In genomic region chr2:102103284-102103683, GRCh38 we compare ENCODE assay signal across 27 cellular contexts. TPM values are rescaled to one million over a fixed set of nuclear protein-coding genes. Genes with fewer than 3 reads are reported as not detected.
DNase-seq lines count a peak whose midpoint lies in the region; ATAC-seq and TF ChIP-seq lines count a peak whose summit lies in the region.
"Had no signal": no experiment of that assay in that cellular context is flagged by ENCODE, and none has a peak within 500 bp of the region (broad histone marks: within the 10 kb centered on the region; RNA-seq: fewer than 3 reads in every experiment).

No MANE protein-coding gene starts in this region.

- no peak for ATAC-seq in activated naive CD8-positive, alpha-beta T cell treated with anti-CD3 and anti-CD28 coated beads, Interleukin-2, amount 50 U/mL, for 24 hours
- ATAC-seq in body of pancreas (no peak), HG03039 (IDR thresholded peaks at IDR 0.05; ENCODE audit: unreplicated experiment) (no peak)
- ATAC-seq: activated CD4-positive, alpha-beta T cell treated with anti-CD3 and anti-CD28 coated beads for 36 hours; gastroesophageal sphincter; natural killer cell treated with Interleukin-12 subunit alpha and Interleukin-12 subunit beta and Interleukin-15 and Interleukin-18, amount 100 ng/mL, for 72 hours had no signal

- H3K27me3 ChIP-seq in body of pancreas: no peaks in the 10 kb centered on the region
- H3K27me3 ChIP-seq: esophagus squamous epithelium, gastroesophageal sphincter, sigmoid colon, SJCRH30, tibial nerve had no signal

- TF ChIP-seq CTCF in body of pancreas (IDR thresholded peaks at IDR 0.05) (no peak), nephron progenitor cell (IDR thresholded peaks at IDR 0.05) (no peak)

- H3K4me3 Mint-ChIP-seq in activated naive CD8-positive, alpha-beta T cell: peak overlapping the region; percentile 0
- H3K4me3 Mint-ChIP-seq in activated naive CD8-positive, alpha-beta T cell treated with anti-CD3 and anti-CD28 coated beads, Interleukin-2, amount 50 U/mL, for 24 hours: no peak overlapping the region
- H3K4me3 Mint-ChIP-seq in nephron progenitor cell: no peak overlapping the region
- H3K4me3 Mint-ChIP-seq: activated naive CD8-positive, alpha-beta T cell treated with anti-CD3 and anti-CD28 coated beads, Interleukin-2, amount 10 ng/mL, durations not matched to agents 7 days and 5 days; B cell had no signal

- WGBS in body of pancreas, 2 donors: 87 to 90% methylated on average over 8 of the region's 8 CpGs

- H3K27ac ChIP-seq in body of pancreas: peak overlapping the region in 3 of 4 donors; percentile 81 to 91 (median 84)
- H3K27ac ChIP-seq: HL-60, SJCRH30 had no signal

- H3K4me1 Mint-ChIP-seq in activated naive CD8-positive, alpha-beta T cell (ENCODE audit: low read depth): peaks cover 20% of the 10 kb centered on the region
- peaks cover 34% of the 10 kb centered on the region for H3K4me1 Mint-ChIP-seq in activated naive CD8-positive, alpha-beta T cell treated with anti-CD3 and anti-CD28 coated beads, Interleukin-2, amount 50 U/mL, for 24 hours
- peaks cover 41% of the 10 kb centered on the region for H3K4me1 Mint-ChIP-seq in nephron progenitor cell

- intact Hi-C loops in body of pancreas (cut with DNase I): no loop called here

- peak overlapping the region; percentile 18 for H3K27ac Mint-ChIP-seq in activated naive CD8-positive, alpha-beta T cell
- no peak overlapping the region for H3K27ac Mint-ChIP-seq in activated naive CD8-positive, alpha-beta T cell treated with anti-CD3 and anti-CD28 coated beads, Interleukin-2, amount 50 U/mL, for 24 hours
- H3K27ac Mint-ChIP-seq in nephron progenitor cell: peak overlapping the region; percentile 10
- H3K27ac Mint-ChIP-seq: activated naive CD8-positive, alpha-beta T cell treated with anti-CD3 and anti-CD28 coated beads, Interleukin-2, amount 10 ng/mL, durations not matched to agents 7 days and 5 days; B cell had no signal

- no peak for DNase-seq in activated naive CD8-positive, alpha-beta T cell treated with anti-CD3 and anti-CD28 coated beads, Interleukin-2, amount 50 U/mL, for 24 hours
- DNase-seq in body of pancreas: no peak
- DNase-seq in nephron progenitor cell: no peak
- DNase-seq in NCI-H1105 (lab: John Stamatoyannopoulos, UW): no peak
- no peak for DNase-seq in COLO668 (lab: John Stamatoyannopoulos, UW; ENCODE audit: unreplicated experiment)
- DNase-seq in NCI-H1417 treated with DMSO at 0.1 percent for 48 hours (lab: John Stamatoyannopoulos, UW): no peak
- DNase-seq: activated CD4-positive, alpha-beta T cell treated with anti-CD3 and anti-CD28 coated beads for 36 hours; activated naive CD8-positive, alpha-beta T cell treated with anti-CD3 and anti-CD28 coated beads, Interleukin-2, amount 10 ng/mL, durations not matched to agents 7 days and 5 days; effector memory CD4-positive, alpha-beta T cell; esophagus squamous epithelium; H7; islet precursor cell; left ventricle myocardium superior; NCI-H187 treated with DMSO at 0.1 percent for 48 hours; NCI-H69; sigmoid colon; SJCRH30; stimulated activated CD4-positive, alpha-beta T cell treated with anti-CD3 and anti-CD28 coated beads, Interleukin-15, amount 100 ng/mL, for 24 hours had no signal

- peaks cover 3% of the 10 kb centered on the region for H3K36me3 Mint-ChIP-seq in activated naive CD8-positive, alpha-beta T cell
- peaks cover 2% of the 10 kb centered on the region for H3K36me3 Mint-ChIP-seq in activated naive CD8-positive, alpha-beta T cell treated with anti-CD3 and anti-CD28 coated beads, Interleukin-2, amount 50 U/mL, for 24 hours (ENCODE audit: low read depth)
- H3K36me3 Mint-ChIP-seq in nephron progenitor cell (ENCODE audit: low read depth): peaks cover 7% of the 10 kb centered on the region
- H3K36me3 Mint-ChIP-seq: activated naive CD8-positive, alpha-beta T cell treated with anti-CD3 and anti-CD28 coated beads, Interleukin-2, amount 10 ng/mL, durations not matched to agents 7 days and 5 days; brain had no signal

- H3K9me3 ChIP-seq in body of pancreas: no peaks in the 10 kb centered on the region
- H3K9me3 ChIP-seq: esophagus squamous epithelium, gastroesophageal sphincter, sigmoid colon, SJCRH30, tibial nerve had no signal

- no peaks in the 10 kb centered on the region for H3K36me3 ChIP-seq in body of pancreas (replicated peaks in 1 of 2; ENCODE audit: insufficient read depth in 1 of 2, low read depth in 2 of 2)
- H3K36me3 ChIP-seq: esophagus squamous epithelium, gastroesophageal sphincter, sigmoid colon, SJCRH30, tibial nerve had no signal

- H3K27me3 Mint-ChIP-seq in activated naive CD8-positive, alpha-beta T cell: no peaks in the 10 kb centered on the region
- H3K27me3 Mint-ChIP-seq in activated naive CD8-positive, alpha-beta T cell treated with anti-CD3 and anti-CD28 coated beads, Interleukin-2, amount 50 U/mL, for 24 hours: peaks cover 19% of the 10 kb centered on the region
- peaks cover 3% of the 10 kb centered on the region for H3K27me3 Mint-ChIP-seq in nephron progenitor cell (ENCODE audit: low read depth, poor library complexity)
- H3K27me3 Mint-ChIP-seq: brain had no signal

- no peak for TF ChIP-seq POLR2A in body of pancreas (IDR thresholded peaks at IDR 0.05)

- no peak overlapping the region for H3K4me3 ChIP-seq in body of pancreas
- H3K4me3 ChIP-seq: SJCRH30, tibial nerve had no signal

- no peaks in the 10 kb centered on the region for H3K9me3 Mint-ChIP-seq in activated naive CD8-positive, alpha-beta T cell (ENCODE audit: low read depth)
- peaks cover 4% of the 10 kb centered on the region for H3K9me3 Mint-ChIP-seq in activated naive CD8-positive, alpha-beta T cell treated with anti-CD3 and anti-CD28 coated beads, Interleukin-2, amount 50 U/mL, for 24 hours
- peaks cover 7% of the 10 kb centered on the region for H3K9me3 Mint-ChIP-seq in nephron progenitor cell
- H3K9me3 Mint-ChIP-seq: natural killer cell treated with Interleukin-12 subunit alpha and Interleukin-12 subunit beta and Interleukin-15 and Interleukin-18, amount 100 ng/mL, for 72 hours; stimulated activated naive CD8-positive, alpha-beta T cell treated with anti-CD3 and anti-CD28 coated beads, Interleukin-15, Interleukin-2, amounts not matched to agents 100 ng/mL and 50 ng/mL, for 24 hours had no signal

- peaks cover 85% of the 10 kb centered on the region for H3K4me1 ChIP-seq in body of pancreas
- H3K4me1 ChIP-seq: SJCRH30 had no signal

RNA-seq across cellular contexts. Expression of gene IL1R1, which starts 39.3 kb away (rescaled TPM):
- total RNA-seq in body of pancreas: 10 to 100 TPM; 53.4 to 55.4 TPM
- total RNA-seq: B cell had no signal
